In the genomic region with DNA sequence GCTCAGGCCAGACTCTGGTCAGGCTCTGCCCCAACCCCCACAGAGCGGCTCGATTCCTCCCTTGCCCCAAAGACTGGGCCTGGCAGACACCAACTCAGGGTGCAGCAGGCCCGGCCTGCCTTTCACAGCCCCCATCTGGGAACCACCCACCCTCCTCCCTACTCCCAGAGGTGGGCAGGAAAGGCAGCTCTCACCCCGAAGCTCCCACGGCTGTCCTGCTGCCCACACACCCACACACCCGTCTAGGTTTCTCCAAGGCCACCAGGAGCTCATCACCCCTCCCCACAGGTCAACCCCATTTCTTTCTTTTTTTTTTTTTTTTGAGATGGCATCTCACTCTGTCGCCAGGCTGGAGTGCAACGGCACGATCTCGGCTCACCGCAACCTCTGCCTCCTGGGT, we compare ENCODE assay signal across 27 cellular contexts. TPM values are rescaled to one million over a fixed set of nuclear protein-coding genes. Genes with fewer than 3 reads are reported as not detected.
"Had no signal": no experiment of that assay in that cellular context is flagged by ENCODE, and none has a peak within 500 bp of the region (broad histone marks: within the 10 kb centered on the region; RNA-seq: fewer than 3 reads in every experiment).

No MANE protein-coding gene starts in this region.

- H3K27ac ChIP-seq: HL-60, PC-9, Peyer's patch, SJSA1, SK-N-MC had no signal

- DNase-seq: KBM-7; MV-4-11; NCI-H1048; NCI-H1105; NCI-H1417 treated with DMSO at 0.1 percent for 48 hours; NCI-H146; NCI-H1694 treated with DMSO at 0.1 percent for 48 hours; NCI-H1930; NCI-H2081; NCI-H2107; NCI-H2227 treated with DMSO at 0.1 percent for 48 hours; NCI-H510A; NCI-H524 treated with DMSO at 0.1 percent for 48 hours; NCI-H69; NCI-H774; NK-92 treated with Interleukin-12 subunit alpha and Interleukin-12 subunit beta, amount 100 ng/mL, for 24 hours; OCI-M1; PC-9; Peyer's patch; SIG-M5 had no signal

- FAIRE-seq: HTR-8/SVneo had no signal

- H3K36me3 ChIP-seq: Peyer's patch had no signal

- H3K27me3 ChIP-seq: Peyer's patch, SJSA1 had no signal

- H3K4me3 ChIP-seq: PC-9, Peyer's patch, SJSA1, SK-N-MC had no signal

- H2AFZ ChIP-seq: PC-9 had no signal

- H3K4me2 ChIP-seq: PC-9 had no signal

- H3K9me3 ChIP-seq: Peyer's patch, SJSA1 had no signal

RNA-seq across cellular contexts. Expression of gene AATK, which starts 53.0 kb away (rescaled TPM):
- total RNA-seq: RPMI7951 had no signal

RNA-seq across cellular contexts. Expression of gene PVALEF, which starts 53.7 kb away (rescaled TPM):
- total RNA-seq: LHCN-M2, MCF 10A, PC-9, Peyer's patch, RPMI7951, SJSA1 had no signal
